17 cellular contexts compared by ENCODE assay signal in genomic region chr3:105904683-105905320, GRCh38. TPM values are rescaled to one million over a fixed set of nuclear protein-coding genes. Genes with fewer than 3 reads are reported as not detected.
DNase-seq lines count a peak whose midpoint lies in the region; FAIRE-seq and TF ChIP-seq lines count a peak whose summit lies in the region.
"Had no signal": no experiment of that assay in that cellular context is flagged by ENCODE, and none has a peak within 500 bp of the region (broad histone marks: within the 10 kb centered on the region; RNA-seq: fewer than 3 reads in every experiment).

No MANE protein-coding gene starts in this region.

- no peaks in the 10 kb centered on the region for H3K36me3 ChIP-seq in thyroid gland
- H3K36me3 ChIP-seq: breast epithelium, neutrophil had no signal

- no peaks in the 10 kb centered on the region for H3K27me3 ChIP-seq in thyroid gland
- H3K27me3 ChIP-seq: breast epithelium, neutrophil had no signal

- H3K27ac ChIP-seq in thyroid gland, result peak overlapping the region; percentile 48 to 85 (median 58)
- H3K27ac ChIP-seq in substantia nigra (ENCODE audit: low read depth, low read length, poor library complexity, severe bottlenecking), result no peak overlapping the region
- H3K27ac ChIP-seq: neutrophil had no signal

- intact Hi-C loops in thyroid gland (cut with DNase I), result no loop called here

- H3K4me1 ChIP-seq in thyroid gland, result peaks cover 28 to 39% of the 10 kb centered on the region in 2 donors
- H3K4me1 ChIP-seq: breast epithelium had no signal

- peak; percentile 21 for FAIRE-seq in GM18507 (lab: Jason Lieb, UNC)
- FAIRE-seq: TTC549 had no signal

- TF ChIP-seq POLR2A in thyroid gland (IDR thresholded peaks at IDR 0.05), result no peak

- 43 to 45% methylated on average over 7 of the region's 7 CpGs for WGBS in thyroid gland, 2 donors

- H3K4me3 ChIP-seq in choroid plexus epithelial cell (ENCODE audit: low read depth, low read length), result no peak overlapping the region
- H3K4me3 ChIP-seq in thyroid gland (replicated peaks in 1 of 3), result no peak overlapping the region
- H3K4me3 ChIP-seq: breast epithelium had no signal

- DNase-seq in GM18507 (ENCODE audit: extremely low spot score, insufficient read length, low read depth) (no peak), NCI-H2196 treated with DMSO at 0.1 percent for 48 hours (lab: John Stamatoyannopoulos, UW; ENCODE audit: unreplicated experiment) (peak; percentile 20), choroid plexus epithelial cell (ENCODE audit: low read depth) (peak; percentile 43), thyroid gland (peak; percentile 22 to 33), NCI-H524 treated with DMSO at 0.1 percent for 48 hours (lab: John Stamatoyannopoulos, UW) (no peak), substantia nigra (lab: John Stamatoyannopoulos, UW) (no peak), GM03348 (ENCODE audit: low spot score) (no peak)
- DNase-seq: activated naive CD4-positive, alpha-beta T cell treated with anti-CD3 and anti-CD28 coated beads, Interleukin-2, amount 50 U/mL, for 16 hours; activated T-cell treated with anti-CD3 and anti-CD28 coated beads, Interleukin-2, amount 50 U/mL, for 1 hour; hypothalamus; left colon; NCI-H1436 treated with DMSO at 0.1 percent for 48 hours; NCI-H510A treated with DMSO at 0.1 percent for 48 hours; stimulated activated CD4-positive, alpha-beta T cell treated with anti-CD3 and anti-CD28 coated beads, Interleukin-2, amount 100 ng/mL, for 48 hours had no signal

- TF ChIP-seq CTCF in choroid plexus epithelial cell (conservative IDR thresholded peaks at IDR 0.05; ENCODE audit: low read depth, low read length), result no peak
- no peak for TF ChIP-seq CTCF in thyroid gland (IDR thresholded peaks at IDR 0.05)

- H3K9me3 ChIP-seq in thyroid gland, result no peaks in the 10 kb centered on the region
- H3K9me3 ChIP-seq: breast epithelium, neutrophil had no signal

RNA-seq across cellular contexts. Expression of gene CBLB, which starts 36.0 kb away (rescaled TPM):
- total RNA-seq in thyroid gland, result 100 to 1,000 TPM in 1 of 4 donors, 10 to 100 TPM in 3; 61.8 to 119 (median 83.4) TPM

Comparison
In these comparisons a context has a peak if more than half of its experiments do, and no peak if none do; other contexts are left out.
1. DNase-seq: peak in NCI-H2196 treated with DMSO at 0.1 percent for 48 hours (single experiment), choroid plexus epithelial cell (single experiment) and thyroid gland (2 of 2); none in GM18507 (single experiment), NCI-H524 treated with DMSO at 0.1 percent for 48 hours (single experiment), substantia nigra (0 of 49) and GM03348 (single experiment).